In genomic region chr9:40223353-40223752, GRCh38 we compare ENCODE assay signal across 7 cellular contexts.
DNase-seq lines count a peak whose midpoint lies in the region; ATAC-seq, FAIRE-seq and TF ChIP-seq lines count a peak whose summit lies in the region.
"Not testable (repeated sequence)": the region's sequence is repeated elsewhere in the genome, so short reads cannot be mapped to it uniquely, and the experiment has no call there.

No MANE protein-coding gene starts in this region.

- H3K4me1 Mint-ChIP-seq in WTC11; activated T-cell treated with anti-CD3 and anti-CD28 coated beads, Interleukin-2, amount 50 U/mL, for 24 hours (ENCODE audit: low read depth); natural killer cell treated with Interleukin-12 subunit alpha and Interleukin-12 subunit beta and Interleukin-15 and Interleukin-18, amount 100 ng/mL, for 72 hours (ENCODE audit: low read depth in 2 of 2): not testable (repeated sequence)

- H3K9me1 ChIP-seq in K562 (ENCODE audit: control insufficient read depth, insufficient read depth, low read length), result not testable (repeated sequence)

- H3K36me3 ChIP-seq in K562 (ENCODE audit: control insufficient read depth, insufficient read depth, low read length); esophagus squamous epithelium: not testable (repeated sequence)

- in situ Hi-C loops in K562 (cut with MboI), result not testable (repeated sequence)

- not testable (repeated sequence) for FAIRE-seq in K562 (lab: Jason Lieb, UNC)

- not testable (repeated sequence) for ATAC-seq in WTC11; K562; natural killer cell treated with Interleukin-12 subunit alpha and Interleukin-12 subunit beta and Interleukin-15 and Interleukin-18, amount 100 ng/mL, for 72 hours

- H4K20me1 ChIP-seq in K562 (replicated peaks; ENCODE audit: control insufficient read depth, insufficient read depth, low read length), result not testable (repeated sequence)

- intact Hi-C loops in K562 (cut with micrococcal nuclease); esophagus squamous epithelium (cut with DNase I): not testable (repeated sequence)

- H3K27ac Mint-ChIP-seq in WTC11; activated T-cell treated with anti-CD3 and anti-CD28 coated beads, Interleukin-2, amount 50 U/mL, for 24 hours; natural killer cell treated with Interleukin-12 subunit alpha and Interleukin-12 subunit beta and Interleukin-15 and Interleukin-18, amount 100 ng/mL, for 72 hours: not testable (repeated sequence)

- not testable (repeated sequence) for H3K4me2 ChIP-seq in K562 (ENCODE audit: insufficient read depth, low read length)

- TF ChIP-seq CTCF in WTC11 (IDR thresholded peaks at IDR 0.05); K562 (IDR thresholded peaks at IDR 0.05 in 2 of 3, conservative IDR thresholded peaks at IDR 0.05 in 1 of 3; ENCODE audit: insufficient read depth in 2 of 3, low read depth in 1 of 3, low read length in 3 of 3); esophagus squamous epithelium (IDR thresholded peaks at IDR 0.05): not testable (repeated sequence)

- H3K27me3 ChIP-seq in K562 (ENCODE audit: control insufficient read depth in 2 of 2, insufficient read depth in 2 of 2, low read length in 2 of 2); esophagus squamous epithelium: not testable (repeated sequence)

- H3K4me3 ChIP-seq in K562, result not testable (repeated sequence)
- H3K4me3 ChIP-seq in esophagus squamous epithelium (peak overlapping the region in 3 of 4 donors; percentile 23 to 54 (median 30)), iPS-11a (ENCODE audit: low read depth, low read length) (peak overlapping the region; percentile 8)

- H3K9ac ChIP-seq in K562 (ENCODE audit: insufficient read depth in 1 of 2, low read depth in 2 of 2, low read length in 2 of 2), result not testable (repeated sequence)

- TF ChIP-seq POLR2A in K562 (conservative IDR thresholded peaks at IDR 0.05); esophagus squamous epithelium (IDR thresholded peaks at IDR 0.05): not testable (repeated sequence)

- TSS peak; percentile 94 for BruUV-seq in K562 (replicated peaks; lab: Mats Ljungman, UMichigan)

- not testable (repeated sequence) for H3K4me1 ChIP-seq in K562 (replicated peaks in 1 of 2; ENCODE audit: control insufficient read depth in 2 of 2, insufficient read depth in 2 of 2, low read length in 2 of 2); esophagus squamous epithelium

- H3K27me3 Mint-ChIP-seq in WTC11 (ENCODE audit: low read depth); activated T-cell treated with anti-CD3 and anti-CD28 coated beads, Interleukin-2, amount 50 U/mL, for 24 hours; natural killer cell treated with Interleukin-12 subunit alpha and Interleukin-12 subunit beta and Interleukin-15 and Interleukin-18, amount 100 ng/mL, for 72 hours: not testable (repeated sequence)

- H3K79me2 ChIP-seq in K562 (ENCODE audit: control insufficient read depth, insufficient read depth, low read length), result not testable (repeated sequence)

- POLR2A ChIA-PET in WTC11 (lab: Charles Lee); K562 (lab: Yijun Ruan, JAX): not testable (repeated sequence)

- H3K4me3 Mint-ChIP-seq in WTC11; activated T-cell treated with anti-CD3 and anti-CD28 coated beads, Interleukin-2, amount 50 U/mL, for 24 hours; natural killer cell treated with Interleukin-12 subunit alpha and Interleukin-12 subunit beta and Interleukin-15 and Interleukin-18, amount 100 ng/mL, for 72 hours: not testable (repeated sequence)

- H3K27ac ChIP-seq in K562 (ENCODE audit: extremely low read depth, low read depth, low read length); esophagus squamous epithelium: not testable (repeated sequence)

- H3K36me3 Mint-ChIP-seq in WTC11; activated T-cell treated with anti-CD3 and anti-CD28 coated beads, Interleukin-2, amount 50 U/mL, for 24 hours (ENCODE audit: low read depth); natural killer cell treated with Interleukin-12 subunit alpha and Interleukin-12 subunit beta and Interleukin-15 and Interleukin-18, amount 100 ng/mL, for 72 hours: not testable (repeated sequence)

- H3K9me3 ChIP-seq in K562 (replicated peaks; ENCODE audit: control insufficient read depth, insufficient read depth, low read depth, low read length); esophagus squamous epithelium: not testable (repeated sequence)

- TF ChIP-seq EP300 in K562 (IDR thresholded peaks at IDR 0.05; ENCODE audit: low read length), result not testable (repeated sequence)

- CTCF ChIA-PET in WTC11 (lab: Charles Lee); K562 (lab: Yijun Ruan, JAX; ENCODE audit: low intra/inter-chr PET ratio): not testable (repeated sequence)

- DNase-seq in WTC11 (ENCODE audit: low spot score), result peak; percentile 12
- peak; percentile 33 for DNase-seq in activated T-cell treated with anti-CD3 and anti-CD28 coated beads, Interleukin-2, amount 50 U/mL, for 24 hours
- not testable (repeated sequence) for DNase-seq in K562 (ENCODE audit: extremely low read depth in 1 of 4, low spot score in 3 of 4); esophagus squamous epithelium (lab: John Stamatoyannopoulos, UW)
- peak; percentile 49 for DNase-seq in natural killer cell treated with Interleukin-12 subunit alpha and Interleukin-12 subunit beta and Interleukin-15 and Interleukin-18, amount 100 ng/mL, for 72 hours (ENCODE audit: low spot score)
- DNase-seq in stimulated activated CD4-positive, alpha-beta T cell treated with anti-CD3 and anti-CD28 coated beads, Interleukin-12 subunit alpha, Interleukin-12 subunit beta, amount 100 ng/mL, for 4 hours, result peak; percentile 0

- no CpG with 5 or more reads among the region's 33 CpGs for WGBS in K562 (ENCODE audit: insufficient coverage, low coverage, missing lambda C conversion rate)
- no CpG with 5 or more reads among the region's 33 CpGs for WGBS in esophagus squamous epithelium, 2 donors

- H3K9me3 Mint-ChIP-seq in WTC11; activated T-cell treated with anti-CD3 and anti-CD28 coated beads, Interleukin-2, amount 50 U/mL, for 24 hours; natural killer cell treated with Interleukin-12 subunit alpha and Interleukin-12 subunit beta and Interleukin-15 and Interleukin-18, amount 100 ng/mL, for 72 hours: not testable (repeated sequence)

- TF ChIP-seq RAD21 in K562 (CRISPR knock-in tag; conservative IDR thresholded peaks at IDR 0.05 in 1 of 2, IDR thresholded peaks at IDR 0.05 in 1 of 2), result not testable (repeated sequence)

- H2AFZ ChIP-seq in K562 (ENCODE audit: low read depth, low read length), result not testable (repeated sequence)
